8 cellular contexts compared by ENCODE assay signal in genomic region chr11:13667245-13667644, GRCh38. TPM values are rescaled to one million over a fixed set of nuclear protein-coding genes. Genes with fewer than 3 reads are reported as not detected.
DNase-seq lines count a peak whose midpoint lies in the region; ATAC-seq and TF ChIP-seq lines count a peak whose summit lies in the region.

No MANE protein-coding gene starts in this region.

- no peak for TF ChIP-seq CTCF in BJ (IDR thresholded peaks at IDR 0.05; ENCODE audit: insufficient read depth, low read depth, low read length)
- no peak for TF ChIP-seq CTCF in brain (conservative IDR thresholded peaks at IDR 0.05)

- ATAC-seq in naive B cell (ENCODE audit: low read depth in 2 of 2): no peak
- ATAC-seq in GM21360 (IDR thresholded peaks at IDR 0.05; ENCODE audit: unreplicated experiment): no peak
- no peak for ATAC-seq in GM18867 (IDR thresholded peaks at IDR 0.05; ENCODE audit: unreplicated experiment)

- H3K36me3 ChIP-seq in BJ (ENCODE audit: control insufficient read depth, insufficient read depth, low read length) (no peaks in the 10 kb centered on the region), HUES64 (ENCODE audit: insufficient read depth, low read length) (no peaks in the 10 kb centered on the region)

- 0 out of 2 replicates have a peak overlapping the region, but pooled peaks have one; percentile 75 for H3K9ac ChIP-seq in HUES64 (ENCODE audit: low read depth, low read length)

- H3K9me3 ChIP-seq in HUES64 (ENCODE audit: insufficient read depth, low read depth, low read length): no peaks in the 10 kb centered on the region

- DNase-seq in BJ (ENCODE audit: low read depth): peak; percentile 10
- peak; percentile 29 for DNase-seq in naive B cell
- DNase-seq in hepatic stellate cell (ENCODE audit: low spot score): no peak
- DNase-seq in middle frontal gyrus (ENCODE audit: extremely low spot score, low spot score): no peak

- peaks cover 41% of the 10 kb centered on the region for H3K4me1 Mint-ChIP-seq in brain
- H3K4me1 Mint-ChIP-seq in naive B cell: peaks cover 37 to 40% (median 40%) of the 10 kb centered on the region in 3 donors

- POLR2A ChIA-PET in BJ (lab: Charles Lee): no interaction called here

- CTCF ChIA-PET in BJ (lab: Yijun Ruan, JAX): interaction anchor here (0.6 to 1.5 kb wide), 9 partner anchors 11 to 755 kb away, joined by 3 to 4 read pairs (median 3); no protein-coding TSS in a partner anchor

- H3K27me3 ChIP-seq in BJ (ENCODE audit: control insufficient read depth, insufficient read depth, low read length): no peaks in the 10 kb centered on the region
- H3K27me3 ChIP-seq in HUES64 (ENCODE audit: insufficient read depth, low read length): peaks cover 3% of the 10 kb centered on the region; the same call in 1 of the 2 replicates

- no peak overlapping the region for H3K27ac ChIP-seq in HUES64 (ENCODE audit: low read depth, low read length)

- H3K27ac Mint-ChIP-seq in brain (peak overlapping the region; percentile 32 to 87 (median 80)), naive B cell (peak overlapping the region in 5 of 6 donors; percentile 39 to 93 (median 70))

- H3K9me3 Mint-ChIP-seq in brain: no peaks in the 10 kb centered on the region
- H3K9me3 Mint-ChIP-seq in naive B cell: peaks cover 0 to 3% (median 0%) of the 10 kb centered on the region in 7 donors

- peaks cover 19% of the 10 kb centered on the region; the same call in 1 of the 2 replicates for H3K4me1 ChIP-seq in HUES64 (ENCODE audit: insufficient read depth, low read length)

- H3K4me3 Mint-ChIP-seq in brain (peak overlapping the region; percentile 79 to 93 (median 82)), naive B cell (peak overlapping the region; percentile 81 to 99 (median 95))

- H3K27me3 Mint-ChIP-seq in brain (peaks cover 13% of the 10 kb centered on the region), naive B cell (peaks cover 6 to 19% (median 15%) of the 10 kb centered on the region in 3 donors)

- H3K36me3 Mint-ChIP-seq in brain: peaks cover 13% of the 10 kb centered on the region
- peaks cover 0 to 6% of the 10 kb centered on the region in 2 donors for H3K36me3 Mint-ChIP-seq in naive B cell

- WGBS in HUES64: 74% methylated on average over 5 of the region's 5 CpGs

- H3K4me3 ChIP-seq in BJ (ENCODE audit: low read depth, low read length) (no peak overlapping the region), HUES64 (ENCODE audit: low read length) (peak overlapping the region; percentile 78)

RNA-seq across cellular contexts. Expression of gene FAR1, which starts 1.2 kb away (rescaled TPM):
- polyA plus RNA-seq in BJ (2011; rRNA removed): 37.5 and 66.0 TPM in 2 replicates
- polyA minus RNA-seq in BJ (2011; rRNA and poly(A)+ RNA removed): 30.6 and 37.1 TPM in 2 replicates
- 38.1 TPM for polyA plus RNA-seq in HUES64 (2013, experiment 1 of 2)
- polyA plus RNA-seq in HUES64 (2013, experiment 2 of 2): 43.4 TPM
- 7.0 TPM for polyA plus RNA-seq in brain (ENCODE audit: insufficient read depth, low read depth, low replicate concordance)
- 10 to 100 TPM in 4 of 6 donors, 1 to 10 TPM in 1, under 1 TPM in 1; 0.14 to 16.1 (median 11.8) TPM for polyA plus RNA-seq in naive B cell (ENCODE audit: low read depth in 6 of 6)

Comparison
In these comparisons a context has a peak if more than half of its experiments do, and no peak if none do; other contexts are left out.
1. DNase-seq: peak in BJ (single experiment) and naive B cell (single experiment); none in hepatic stellate cell (single experiment) and middle frontal gyrus (single experiment).